Comparison of ENCODE assay signal across 26 cellular contexts in genomic region chr6:89993411-89993810, GRCh38.
DNase-seq lines count a peak whose midpoint lies in the region; ATAC-seq and TF ChIP-seq lines count a peak whose summit lies in the region.
"Had no signal": no experiment of that assay in that cellular context is flagged by ENCODE, and none has a peak within 500 bp of the region (broad histone marks: within the 10 kb centered on the region; RNA-seq: fewer than 3 reads in every experiment).

No MANE protein-coding gene starts in this region.

- no TSS peak for BruUV-seq in Calu3 (replicated peaks; lab: Mats Ljungman, UMichigan)

- peaks cover 0 to 5% of the 10 kb centered on the region in 2 donors for H3K9me3 Mint-ChIP-seq in activated naive CD4-positive, alpha-beta T cell treated with anti-CD3 and anti-CD28 coated beads, Interleukin-2, amount 50 U/mL, for 72 hours
- no peaks in the 10 kb centered on the region for H3K9me3 Mint-ChIP-seq in Calu3 (ENCODE audit: low read depth, unreplicated experiment)
- H3K9me3 Mint-ChIP-seq: CD8-positive, alpha-beta memory T cell; HFFc6 had no signal

- ATAC-seq in activated CD4-positive, CD25-positive, alpha-beta regulatory T cell treated with anti-CD3 and anti-CD28 coated beads, Interleukin-2, amount 50 U/mL, for 24 hours, result peak; percentile 71 to 77
- ATAC-seq in activated naive CD4-positive, alpha-beta T cell treated with anti-CD3 and anti-CD28 coated beads, Interleukin-2, amount 50 U/mL, for 72 hours, result peak; percentile 65 to 84
- ATAC-seq: HepG2 had no signal

- TF ChIP-seq CTCF in Calu3 (IDR thresholded peaks at IDR 0.05; ENCODE audit: unreplicated experiment) (no peak), brain microvascular endothelial cell (IDR thresholded peaks at IDR 0.05; ENCODE audit: low read depth, low read length, missing control alignments) (no peak)

- in situ Hi-C loops in brain microvascular endothelial cell (cut with HindIII; ENCODE audit: low pct_ligation_motif_present, low sequenced_read_pairs), result no loop called here

- peaks cover 2% of the 10 kb centered on the region for H3K4me1 Mint-ChIP-seq in Calu3 (ENCODE audit: low read depth, unreplicated experiment)

- no peak overlapping the region for H3K27ac ChIP-seq in brain microvascular endothelial cell
- H3K27ac ChIP-seq: 22Rv1; BLaER1 treated with 17β-estradiol and CSF1 and Interleukin-3, amounts not matched to agents 10 nM and 100 nM; HL-60; PC-9 had no signal

- POLR2A ChIA-PET in HEK293T (lab: Yijun Ruan, JAX), result no interaction called here

- no peaks in the 10 kb centered on the region for H3K36me3 ChIP-seq in brain microvascular endothelial cell (replicated peaks)

- H3K4me3 ChIP-seq in brain microvascular endothelial cell (ENCODE audit: low read depth, low read length), result no peak overlapping the region
- H3K4me3 ChIP-seq: BLaER1 treated with 17β-estradiol and CSF1 and Interleukin-3, amounts not matched to agents 10 nM and 100 nM; PC-9 had no signal

- H3K27me3 ChIP-seq in brain microvascular endothelial cell (replicated peaks), result no peaks in the 10 kb centered on the region
- H3K27me3 ChIP-seq: BLaER1 treated with 17β-estradiol and CSF1 and Interleukin-3, amounts not matched to agents 10 nM and 100 nM had no signal

- H3K27ac Mint-ChIP-seq in activated naive CD4-positive, alpha-beta T cell treated with anti-CD3 and anti-CD28 coated beads, Interleukin-2, amount 50 U/mL, for 72 hours, result peak overlapping the region in 1 of 2 donors; percentile 33
- no peak overlapping the region for H3K27ac Mint-ChIP-seq in Calu3 (ENCODE audit: unreplicated experiment)
- H3K27ac Mint-ChIP-seq: HFFc6 had no signal

- peaks cover 27 to 70% of the 10 kb centered on the region in 2 donors for H3K36me3 Mint-ChIP-seq in activated naive CD4-positive, alpha-beta T cell treated with anti-CD3 and anti-CD28 coated beads, Interleukin-2, amount 50 U/mL, for 72 hours
- no peaks in the 10 kb centered on the region for H3K36me3 Mint-ChIP-seq in Calu3 (ENCODE audit: insufficient read depth, unreplicated experiment)

- no peaks in the 10 kb centered on the region for H3K27me3 Mint-ChIP-seq in Calu3 (ENCODE audit: unreplicated experiment)
- H3K27me3 Mint-ChIP-seq: CD8-positive, alpha-beta memory T cell had no signal

- intact Hi-C loops in Calu3 (cut with micrococcal nuclease; ENCODE audit: unreplicated experiment), result no loop called here

- CTCF ChIA-PET in Calu3 (lab: Charles Lee) (interaction anchor here (0.6 kb wide), 1 partner anchor 20 kb away, joined by 4 read pairs; no protein-coding TSS in a partner anchor), HEK293T (lab: Yijun Ruan, JAX) (no interaction called here)

- no peak for DNase-seq in activated CD4-positive, CD25-positive, alpha-beta regulatory T cell treated with anti-CD3 and anti-CD28 coated beads, Interleukin-2, amount 50 U/mL, for 72 hours
- DNase-seq in activated naive CD4-positive, alpha-beta T cell treated with anti-CD3 and anti-CD28 coated beads, Interleukin-2, amount 50 U/mL, for 72 hours (ENCODE audit: low spot score in 2 of 2), result no peak
- no peak for DNase-seq in activated naive CD4-positive, alpha-beta T cell treated with anti-CD3 and anti-CD28 coated beads, Interleukin-2, amount 50 U/mL, for 16 hours
- DNase-seq in islet precursor cell (peak; percentile 7), Calu3 (no peak), brain microvascular endothelial cell (no peak), HEK293T (ENCODE audit: extremely low spot score) (no peak)
- DNase-seq: ACHN; CD8-positive, alpha-beta memory T cell; H7; HFFc6; KG1; NCI-H1092; NCI-H1436 treated with DMSO at 0.1 percent for 48 hours; NCI-H1930; NCI-H226; NCI-H510A treated with DMSO at 0.1 percent for 48 hours; NCI-H748 treated with DMSO at 0.1 percent for 48 hours; PC-9; RPMI8226; SHP77 had no signal

- no peak overlapping the region for H3K4me3 Mint-ChIP-seq in Calu3 (ENCODE audit: low read depth, unreplicated experiment)
- H3K4me3 Mint-ChIP-seq: CD8-positive, alpha-beta memory T cell; HFFc6 had no signal

TF ChIP-seq in HEK293T, 16 proteins besides CTCF, POLR2A, EP300 and RAD21:
- no peak for TF ChIP-seq BHLHE40 (IDR thresholded peaks at IDR 0.05; ENCODE audit: borderline replicate concordance)
- no peak for TF ChIP-seq ZNF384 (IDR thresholded peaks at IDR 0.05)
- no peak for TF ChIP-seq L3MBTL2 (conservative IDR thresholded peaks at IDR 0.05)
- no peak for TF ChIP-seq LEF1 (IDR thresholded peaks at IDR 0.05; ENCODE audit: borderline replicate concordance)
- TF ChIP-seq FOXK2 (IDR thresholded peaks at IDR 0.05), result no peak
- no peak for TF ChIP-seq SUZ12 (IDR thresholded peaks at IDR 0.05)
- no peak for TF ChIP-seq ARNT (IDR thresholded peaks at IDR 0.05)
- no peak for TF ChIP-seq FOXM1 (IDR thresholded peaks at IDR 0.05; ENCODE audit: borderline replicate concordance)
- no peak for TF ChIP-seq CTBP1 (IDR thresholded peaks at IDR 0.05; ENCODE audit: borderline replicate concordance)
- no peak for TF ChIP-seq PKNOX1 (IDR thresholded peaks at IDR 0.05)
- no peak for TF ChIP-seq ELF4 (IDR thresholded peaks at IDR 0.05)
- no peak for TF ChIP-seq SP1 (IDR thresholded peaks at IDR 0.05)
- TF ChIP-seq HDGF (IDR thresholded peaks at IDR 0.05; ENCODE audit: borderline replicate concordance), result no peak
- no peak for TF ChIP-seq TARDBP (IDR thresholded peaks at IDR 0.05)
- TF ChIP-seq NFRKB (IDR thresholded peaks at IDR 0.05), result no peak
- no peak for TF ChIP-seq FOXA1 (IDR thresholded peaks at IDR 0.05)
TF ChIP-seq in HEK293T: peak in this region for 0.
